8 cellular contexts compared by ENCODE assay signal in the genomic region with DNA sequence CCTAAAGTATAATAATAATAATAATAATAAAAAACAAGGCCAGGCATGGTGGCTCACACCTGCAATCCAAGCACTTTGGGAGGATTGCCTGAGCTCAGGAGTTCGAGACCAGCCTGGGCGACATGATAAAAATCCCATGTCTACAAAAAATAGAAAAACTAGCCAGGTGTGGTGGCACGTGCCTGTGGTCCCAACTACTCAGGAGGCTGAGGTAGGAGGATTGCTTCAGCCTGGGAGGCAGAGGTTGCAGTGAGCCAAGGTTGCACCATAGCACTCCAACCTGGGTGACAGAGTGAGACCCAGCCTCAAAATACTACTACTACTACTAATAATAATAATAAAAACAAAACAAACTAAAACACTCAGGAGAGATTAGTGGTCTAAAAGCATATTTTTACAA.
"Had no signal": no experiment of that assay in that cellular context is flagged by ENCODE, and none has a peak within 500 bp of the region (broad histone marks: within the 10 kb centered on the region; RNA-seq: fewer than 3 reads in every experiment).

No MANE protein-coding gene starts in this region.

- H3K4me3 ChIP-seq: GM12878 had no signal

- FAIRE-seq: G401.6, GM12878, GM12891, GM12892, GM18507, GM19239 had no signal

- DNase-seq: GDM1, GF-D8 had no signal

- ATAC-seq: GM12878 had no signal
